18 cellular contexts compared by ENCODE assay signal in the genomic region with DNA sequence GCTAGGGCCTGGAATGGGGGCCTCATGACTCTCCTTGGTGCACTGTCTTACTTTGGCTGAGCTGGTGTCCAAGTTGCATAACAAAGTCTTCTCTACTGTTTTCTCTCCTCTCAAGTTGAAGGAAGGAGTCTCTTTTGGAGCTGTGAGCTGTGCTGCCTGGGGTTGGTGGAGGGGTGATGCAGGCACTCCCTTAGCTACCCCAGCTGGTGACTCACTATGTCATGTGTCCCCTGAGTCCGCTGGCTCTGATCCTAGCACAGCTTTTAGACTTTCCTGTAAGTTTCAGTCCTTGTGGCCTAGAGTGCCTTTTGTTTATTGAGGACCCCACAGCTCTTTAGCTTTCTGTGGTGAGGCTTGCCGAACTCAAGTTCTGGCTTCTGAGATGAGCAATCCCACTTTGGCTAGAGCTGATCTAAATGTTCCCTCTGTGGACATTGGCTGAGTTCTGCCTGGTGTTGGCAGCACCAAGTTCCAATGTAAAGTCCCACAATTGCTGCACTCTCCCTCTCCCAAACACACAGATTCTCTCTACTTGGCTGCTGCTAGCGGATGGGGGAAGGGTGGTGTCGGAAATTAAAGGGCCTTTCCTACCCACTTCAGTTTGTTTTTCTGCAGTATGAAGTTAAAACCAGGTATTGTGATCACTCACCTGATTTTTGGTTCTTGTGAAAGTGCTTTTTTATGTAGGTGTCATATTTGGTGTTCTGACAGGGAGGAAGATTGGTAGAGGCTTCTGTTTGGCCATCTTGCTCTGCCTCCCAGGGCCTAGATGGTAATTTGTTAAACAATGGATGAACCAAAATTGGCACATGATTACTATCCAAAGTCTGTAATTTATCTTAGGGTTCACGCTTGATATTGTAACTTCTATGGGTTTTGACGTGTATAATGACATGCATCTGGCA.
DNase-seq lines count a peak whose midpoint lies in the region; FAIRE-seq and TF ChIP-seq lines count a peak whose summit lies in the region.
"Had no signal": no experiment of that assay in that cellular context is flagged by ENCODE, and none has a peak within 500 bp of the region (broad histone marks: within the 10 kb centered on the region; RNA-seq: fewer than 3 reads in every experiment).

No MANE protein-coding gene starts in this region.

- no peak for TF ChIP-seq POLR2A in endothelial cell of umbilical vein (IDR thresholded peaks at IDR 0.05; ENCODE audit: low read depth, low read length)

- peaks cover 21% of the 10 kb centered on the region for H3K36me3 Mint-ChIP-seq in nephron progenitor cell (ENCODE audit: low read depth)
- H3K36me3 Mint-ChIP-seq: naive B cell had no signal

- H4K20me1 ChIP-seq in endothelial cell of umbilical vein (replicated peaks; ENCODE audit: control insufficient read depth, extremely low read depth, insufficient read depth, low read length) (no peaks in the 10 kb centered on the region), osteoblast (ENCODE audit: insufficient read depth, low read length) (no peaks in the 10 kb centered on the region)

- H3K9me3 ChIP-seq in endothelial cell of umbilical vein (replicated peaks; ENCODE audit: control insufficient read depth, insufficient read depth, low read length), result no peaks in the 10 kb centered on the region
- peaks cover 2% of the 10 kb centered on the region for H3K9me3 ChIP-seq in osteoblast (ENCODE audit: low read depth, low read length)

- H2AFZ ChIP-seq in endothelial cell of umbilical vein (ENCODE audit: low read depth, low read length), result no peak overlapping the region
- no peak overlapping the region for H2AFZ ChIP-seq in osteoblast (ENCODE audit: low read length)

- H3K4me2 ChIP-seq in endothelial cell of umbilical vein (ENCODE audit: insufficient read depth, low read length), result no peak overlapping the region
- H3K4me2 ChIP-seq in osteoblast (ENCODE audit: insufficient read depth, low read length), result no peak overlapping the region

- no TSS peak for BruUV-seq in endothelial cell of umbilical vein (replicated peaks; lab: Mats Ljungman, UMichigan)

- dilution Hi-C loops in endothelial cell of umbilical vein (cut with MboI; ENCODE audit: extremely low pct_ligation_motif_present, low sequenced_read_pairs), result no loop called here

- no peak overlapping the region for H3K27ac ChIP-seq in endothelial cell of umbilical vein (ENCODE audit: insufficient read depth, low read depth, low read length)
- H3K27ac ChIP-seq in osteoblast (ENCODE audit: low read depth, low read length), result no peak overlapping the region
- H3K27ac ChIP-seq: C4-2B, HL-60, RWPE1 had no signal

- POLR2A ChIA-PET in endothelial cell of umbilical vein (lab: Charles Lee), result no interaction called here

- CTCF ChIA-PET in endothelial cell of umbilical vein (lab: Charles Lee), result interaction anchor here (1.0 kb wide), 1 partner anchor 17 kb away, joined by 3 read pairs; no protein-coding TSS in a partner anchor

- intact Hi-C loops in endothelial cell of umbilical vein (cut with micrococcal nuclease), result no loop called here

- H3K4me1 Mint-ChIP-seq in nephron progenitor cell, result no peaks in the 10 kb centered on the region

- H3K27me3 ChIP-seq in endothelial cell of umbilical vein (ENCODE audit: control insufficient read depth in 2 of 2, insufficient read depth in 2 of 2, low read length in 2 of 2) (no peaks in the 10 kb centered on the region), osteoblast (ENCODE audit: insufficient read depth, low read length) (no peaks in the 10 kb centered on the region)

- H3K79me2 ChIP-seq in endothelial cell of umbilical vein (ENCODE audit: control insufficient read depth, insufficient read depth, low read length), result no peaks in the 10 kb centered on the region
- H3K79me2 ChIP-seq in osteoblast (ENCODE audit: insufficient read depth, low read length), result peaks cover 2% of the 10 kb centered on the region

- no peaks in the 10 kb centered on the region for H3K4me1 ChIP-seq in endothelial cell of umbilical vein (ENCODE audit: control insufficient read depth, extremely low read depth, insufficient read depth, low read length)
- no peaks in the 10 kb centered on the region for H3K4me1 ChIP-seq in osteoblast (ENCODE audit: insufficient read depth, low read length)

- H3K27me3 Mint-ChIP-seq in nephron progenitor cell (ENCODE audit: low read depth, poor library complexity), result no peaks in the 10 kb centered on the region
- H3K27me3 Mint-ChIP-seq: dendritic cell treated with granulocyte-macrophage colony-stimulating factor and Interleukin-4, amounts not matched to agents 40 ng/mL and 50 ng/mL, for 4 days; naive B cell; T-helper 17 cell had no signal

- DNase-seq in HK-2 (ENCODE audit: unreplicated experiment) (peak; percentile 22), RPMI7951 (ENCODE audit: low read depth) (peak; percentile 64), endothelial cell of umbilical vein (ENCODE audit: low read depth, low spot score) (peak; percentile 15), nephron progenitor cell (no peak), COR-L47 (lab: John Stamatoyannopoulos, UW) (no peak), osteoblast (ENCODE audit: insufficient read length, low spot score, missing footprints) (no peak), NCI-H1417 treated with DMSO at 0.1 percent for 48 hours (lab: John Stamatoyannopoulos, UW) (no peak), retina (no peak)
- DNase-seq: activated CD4-positive, alpha-beta T cell treated with anti-CD3 and anti-CD28 coated beads for 48 hours; H9; left colon; naive B cell; NCI-H2029; T-helper 17 cell had no signal

- H3K36me3 ChIP-seq in endothelial cell of umbilical vein (ENCODE audit: control insufficient read depth in 2 of 2, extremely low read depth in 1 of 2, insufficient read depth in 2 of 2, low read length in 2 of 2) (no peaks in the 10 kb centered on the region), osteoblast (ENCODE audit: insufficient read depth, low read length) (no peaks in the 10 kb centered on the region)

- H3K27ac Mint-ChIP-seq in nephron progenitor cell, result peak overlapping the region; percentile 32
- H3K27ac Mint-ChIP-seq: dendritic cell treated with granulocyte-macrophage colony-stimulating factor and Interleukin-4, amounts not matched to agents 40 ng/mL and 50 ng/mL, for 4 days had no signal

- H3K9me1 ChIP-seq in endothelial cell of umbilical vein (replicated peaks; ENCODE audit: control insufficient read depth, extremely low read depth, insufficient read depth, low read length), result peaks cover 2% of the 10 kb centered on the region

- TF ChIP-seq CTCF in endothelial cell of umbilical vein (IDR thresholded peaks at IDR 0.05; ENCODE audit: extremely low read depth in 1 of 2, insufficient read depth in 1 of 2, low read depth in 1 of 2, low read length in 2 of 2) (no peak), nephron progenitor cell (IDR thresholded peaks at IDR 0.05) (no peak), osteoblast (IDR thresholded peaks at IDR 0.05; ENCODE audit: extremely low read depth, low read depth, low read length) (no peak)

- no peak overlapping the region for H3K4me3 Mint-ChIP-seq in nephron progenitor cell
- H3K4me3 Mint-ChIP-seq: dendritic cell treated with granulocyte-macrophage colony-stimulating factor and Interleukin-4, amounts not matched to agents 40 ng/mL and 50 ng/mL, for 4 days; H9; naive B cell; T-helper 17 cell had no signal

- no peak overlapping the region for H3K9ac ChIP-seq in endothelial cell of umbilical vein (replicated peaks; ENCODE audit: extremely low read depth, insufficient read depth, low read length)

- FAIRE-seq in endothelial cell of umbilical vein (lab: Jason Lieb, UNC), result no peak

- H3K4me3 ChIP-seq in endothelial cell of umbilical vein (replicated peaks in 1 of 3; ENCODE audit: insufficient read depth in 1 of 3, low read depth in 1 of 3, low read length in 3 of 3) (no peak overlapping the region), osteoblast (ENCODE audit: insufficient read depth, low read length) (no peak overlapping the region)

- peaks cover 16% of the 10 kb centered on the region for H3K9me3 Mint-ChIP-seq in nephron progenitor cell
- H3K9me3 Mint-ChIP-seq: dendritic cell treated with granulocyte-macrophage colony-stimulating factor and Interleukin-4, amounts not matched to agents 40 ng/mL and 50 ng/mL, for 4 days; H9 had no signal

TF ChIP-seq in endothelial cell of umbilical vein, 7 proteins besides CTCF, POLR2A, EP300 and RAD21:
- TF ChIP-seq POLR2AphosphoS5 (IDR thresholded peaks at IDR 0.05; ENCODE audit: insufficient read depth, low read depth, low read length) (no peak), MYC (IDR thresholded peaks at IDR 0.05; ENCODE audit: low read depth, low read length) (no peak), MAX (IDR thresholded peaks at IDR 0.05; ENCODE audit: insufficient read depth, insufficient read length) (no peak), GATA2 (IDR thresholded peaks at IDR 0.05; ENCODE audit: insufficient read depth, insufficient read length, low read depth, low read length) (no peak), FOS (IDR thresholded peaks at IDR 0.05; ENCODE audit: borderline replicate concordance, insufficient read depth, low read length) (no peak), JUN (IDR thresholded peaks at IDR 0.05; ENCODE audit: borderline replicate concordance, insufficient read depth, insufficient read length, low read depth) (no peak), EZH2 (IDR thresholded peaks at IDR 0.05; ENCODE audit: borderline replicate concordance, low read depth, low read length, severe bottlenecking) (no peak)

Comparison
In these comparisons a context has a peak if more than half of its experiments do, and no peak if none do; other contexts are left out.
1. DNase-seq: peak in HK-2 (single experiment), RPMI7951 (single experiment) and endothelial cell of umbilical vein (single experiment); none in nephron progenitor cell (single experiment), COR-L47 (single experiment), osteoblast (single experiment), NCI-H1417 treated with DMSO at 0.1 percent for 48 hours (single experiment) and retina (single experiment).